Comparison of ENCODE assay signal across 25 cellular contexts in genomic region chr11:120305286-120305685, GRCh38. TPM values are rescaled to one million over a fixed set of nuclear protein-coding genes. Genes with fewer than 3 reads are reported as not detected.
DNase-seq lines count a peak whose midpoint lies in the region; ATAC-seq, FAIRE-seq and TF ChIP-seq lines count a peak whose summit lies in the region.
"Had no signal": no experiment of that assay in that cellular context is flagged by ENCODE, and none has a peak within 500 bp of the region (broad histone marks: within the 10 kb centered on the region; RNA-seq: fewer than 3 reads in every experiment).

No MANE protein-coding gene starts in this region.

- no peaks in the 10 kb centered on the region for H3K9me2 ChIP-seq in HCT116 (ENCODE audit: insufficient read depth)
- H3K9me2 ChIP-seq: SK-N-SH had no signal

- H3K4me3 ChIP-seq in HCT116 (replicated peaks in 1 of 2; ENCODE audit: low read depth in 1 of 2, low read length in 2 of 2) (no peak overlapping the region), GM12878 (no peak overlapping the region), esophagus squamous epithelium (no peak overlapping the region), stomach (no peak overlapping the region), testis (no peak overlapping the region)
- H3K4me3 ChIP-seq: GM23248, heart left ventricle, neural progenitor cell, right lobe of liver had no signal

- H3K9ac ChIP-seq in HCT116 (ENCODE audit: low read length): no peak overlapping the region
- H3K9ac ChIP-seq in GM12878 (ENCODE audit: control insufficient read depth, insufficient read depth, low read length): no peak overlapping the region
- H3K9ac ChIP-seq: neural progenitor cell, SK-N-SH had no signal

- H2AFZ ChIP-seq in HCT116 (ENCODE audit: low read depth, low read length, poor library complexity, severe bottlenecking): no peak overlapping the region
- H2AFZ ChIP-seq in GM12878 (ENCODE audit: control insufficient read depth, low read depth, low read length): peak overlapping the region; percentile 8; the same call in 1 of the 2 replicates
- H2AFZ ChIP-seq: GM23248, neural progenitor cell had no signal

- RAD21 ChIA-PET in HCT116 (lab: Charles Lee; ENCODE audit: low non-redundant PET in 1 of 2, low total read pairs in 2 of 2, uncharacterized antibody in 2 of 2, unreplicated experiment in 2 of 2): no interaction called here
- RAD21 ChIA-PET in GM12878 (lab: Charles Lee; ENCODE audit: unreplicated experiment): interaction anchor here (0.7 to 10.3 kb wide), 2 partner anchors 38 to 71 kb away, joined by 4 to 348 read pairs; partner anchors contain the start of gene POU2F3

- H3K4me1 ChIP-seq in HCT116 (ENCODE audit: control insufficient read depth in 1 of 2, insufficient read depth in 2 of 2, low read length in 2 of 2) (peaks cover 23 to 73% of the 10 kb centered on the region in 2 experiments), GM12878 (ENCODE audit: control insufficient read depth, insufficient read depth, low read length) (peaks cover 7% of the 10 kb centered on the region), esophagus squamous epithelium (peaks cover 21 to 81% (median 28%) of the 10 kb centered on the region in 3 donors), stomach (peaks cover 0 to 25% (median 19%) of the 10 kb centered on the region in 4 donors), testis (no peaks in the 10 kb centered on the region)

- no peaks in the 10 kb centered on the region for H3K27me3 ChIP-seq in HCT116 (ENCODE audit: insufficient read depth, low read length)
- H3K27me3 ChIP-seq in GM12878 (replicated peaks in 1 of 2; ENCODE audit: control insufficient read depth in 2 of 2, insufficient read depth in 2 of 2, low read length in 1 of 2): peaks cover 0 to 3% of the 10 kb centered on the region in 2 experiments; a peak in 1 of 4 replicates
- H3K27me3 ChIP-seq in esophagus squamous epithelium: peaks cover 0 to 5% (median 0%) of the 10 kb centered on the region in 4 donors
- H3K27me3 ChIP-seq in stomach: no peaks in the 10 kb centered on the region
- no peaks in the 10 kb centered on the region for H3K27me3 ChIP-seq in testis
- H3K27me3 ChIP-seq: neural progenitor cell, right lobe of liver had no signal

- H3K79me2 ChIP-seq in HCT116 (ENCODE audit: insufficient read depth, low read length) (no peaks in the 10 kb centered on the region), GM12878 (ENCODE audit: control insufficient read depth, insufficient read depth, low read length) (no peaks in the 10 kb centered on the region)

- no peak for FAIRE-seq in GM12878 (lab: Jason Lieb, UNC)

- TF ChIP-seq POLR2A in HCT116 (IDR thresholded peaks at IDR 0.05; ENCODE audit: borderline replicate concordance, extremely low read depth, insufficient read depth, insufficient read length): no peak
- TF ChIP-seq POLR2A in GM12878 (IDR thresholded peaks at IDR 0.05; ENCODE audit: low read depth, low read length): no peak
- no peak for TF ChIP-seq POLR2A in esophagus squamous epithelium (IDR thresholded peaks at IDR 0.05)
- TF ChIP-seq POLR2A in stomach (IDR thresholded peaks at IDR 0.05): no peak
- TF ChIP-seq POLR2A in testis (IDR thresholded peaks at IDR 0.05): no peak

- H3K27ac ChIP-seq in HCT116 (ENCODE audit: low read depth, low read length): no peak overlapping the region
- H3K27ac ChIP-seq in GM12878 (ENCODE audit: control insufficient read depth, insufficient read depth): no peak overlapping the region
- H3K27ac ChIP-seq in esophagus squamous epithelium: peak overlapping the region; percentile 44 to 86 (median 80)
- H3K27ac ChIP-seq in stomach: peak overlapping the region in 3 of 5 donors; percentile 59 to 69 (median 61)
- H3K27ac ChIP-seq in testis: no peak overlapping the region
- H3K27ac ChIP-seq: heart left ventricle, neural progenitor cell, right lobe of liver, VCaP had no signal

- TF ChIP-seq RAD21 in HCT116 (IDR thresholded peaks at IDR 0.05; ENCODE audit: low read depth): no peak
- no peak for TF ChIP-seq RAD21 in GM12878 (IDR thresholded peaks at IDR 0.05; ENCODE audit: insufficient read depth, low read depth, low read length)

- 43% methylated on average over 12 of the region's 12 CpGs for whole genome bisulfite sequencing in GM12878 (ENCODE audit: insufficient coverage, insufficient replicate concordance, low lambda C conversion rate, missing lambda C conversion rate)
- WGBS in esophagus squamous epithelium, 2 donors: 61 to 64% methylated on average over 7 to 12 of the region's 12 CpGs
- WGBS in stomach, 5 donors: 60 to 72% (median 68%) methylated on average over 12 of the region's 12 CpGs
- 85 to 89% methylated on average over 12 of the region's 12 CpGs for WGBS in testis, 2 donors

- TF ChIP-seq CTCF in HCT116 (IDR thresholded peaks at IDR 0.05 in 2 of 3, conservative IDR thresholded peaks at IDR 0.05 in 1 of 3; ENCODE audit: borderline replicate concordance in 1 of 3, insufficient read depth in 1 of 3, low read depth in 2 of 3, low read length in 2 of 3) (no peak), GM12878 (IDR thresholded peaks at IDR 0.05 in 2 of 3, conservative IDR thresholded peaks at IDR 0.05 in 1 of 3; ENCODE audit: control insufficient read depth in 2 of 3, extremely low read depth in 1 of 3, insufficient read depth in 1 of 3, low read depth in 3 of 3, low read length in 3 of 3) (no peak), esophagus squamous epithelium (IDR thresholded peaks at IDR 0.05) (no peak), stomach (IDR thresholded peaks at IDR 0.05) (no peak), testis (IDR thresholded peaks at IDR 0.05) (no peak)

- TF ChIP-seq EP300 in GM12878 (IDR thresholded peaks at IDR 0.05; ENCODE audit: borderline replicate concordance in 1 of 2, control insufficient read depth in 1 of 2, low read depth in 2 of 2, low read length in 2 of 2) (no peak), stomach (IDR thresholded peaks at IDR 0.05) (no peak)

- DNase-seq in HCT116 (ENCODE audit: low read depth, low spot score) (no peak), GM12878 (ENCODE audit: low read depth, low spot score) (no peak), esophagus squamous epithelium (lab: John Stamatoyannopoulos, UW) (no peak), stomach (peak; percentile 52), AML-193 (lab: John Stamatoyannopoulos, UW) (no peak), NCI-H2029 (lab: John Stamatoyannopoulos, UW) (no peak), testis (no peak)
- DNase-seq: activated CD4-positive, alpha-beta T cell treated with anti-CD3 and anti-CD28 coated beads for 48 hours; activated naive CD8-positive, alpha-beta T cell treated with anti-CD3 and anti-CD28 coated beads, Interleukin-2, amount 50 U/mL, for 24 hours; activated T-cell treated with anti-CD3 and anti-CD28 coated beads, Interleukin-2, amount 50 U/mL, for 24 hours; C1 segment of cervical spinal cord; DMS79 treated with DMSO at 0.1 percent for 48 hours; heart left ventricle; NCI-H2081; NCI-H69; right lobe of liver; SK-N-SH; stimulated activated CD4-positive, alpha-beta T cell treated with anti-CD3 and anti-CD28 coated beads, Interleukin-12 subunit alpha, Interleukin-12 subunit beta, amount 100 ng/mL, for 4 hours; stimulated activated CD4-positive, alpha-beta T cell treated with anti-CD3 and anti-CD28 coated beads, Interleukin-4, amount 100 ng/mL, for 1 hour; T-helper 2 cell had no signal

- no peaks in the 10 kb centered on the region for H3K36me3 ChIP-seq in HCT116 (ENCODE audit: control insufficient read depth in 1 of 2, insufficient read depth in 2 of 2, low read length in 2 of 2)
- no peaks in the 10 kb centered on the region for H3K36me3 ChIP-seq in GM12878 (ENCODE audit: control insufficient read depth in 2 of 2, insufficient read depth in 2 of 2, low read length in 1 of 2)
- no peaks in the 10 kb centered on the region for H3K36me3 ChIP-seq in esophagus squamous epithelium
- no peaks in the 10 kb centered on the region for H3K36me3 ChIP-seq in stomach
- H3K36me3 ChIP-seq in testis (ENCODE audit: low read depth, missing control alignments): no peaks in the 10 kb centered on the region
- H3K36me3 ChIP-seq: heart left ventricle, neural progenitor cell, right lobe of liver had no signal

- BruUV-seq in HCT116 (replicated peaks; lab: Mats Ljungman, UMichigan): no TSS peak
- no TSS peak for BruUV-seq in GM12878 (replicated peaks; lab: Mats Ljungman, UMichigan)

- SMC1A ChIA-PET in GM12878 (lab: Charles Lee; ENCODE audit: uncharacterized antibody, unreplicated experiment): interaction anchor here (0.6 to 13.1 kb wide), 3 partner anchors 8 to 71 kb away, joined by 5 to 372 read pairs (median 15); partner anchors contain the start of genes POU2F3 and TLCD5

- ATAC-seq in HCT116 (no peak), GM12878 (no peak), HG03442 (IDR thresholded peaks at IDR 0.05; ENCODE audit: unreplicated experiment) (no peak)
- ATAC-seq: activated naive CD8-positive, alpha-beta T cell treated with anti-CD3 and anti-CD28 coated beads, Interleukin-2, amount 50 U/mL, for 24 hours; heart left ventricle had no signal

- in situ Hi-C loops in GM12878 (cut with MboI): no loop called here

- H4K20me1 ChIP-seq in HCT116 (ENCODE audit: insufficient read depth) (no peaks in the 10 kb centered on the region), GM12878 (ENCODE audit: control insufficient read depth, insufficient read depth) (no peaks in the 10 kb centered on the region)

- intact Hi-C loops in HCT116 (cut with micrococcal nuclease) (no loop called here), GM12878 (cut with micrococcal nuclease; ENCODE audit: unreplicated experiment) (no loop called here), esophagus squamous epithelium (cut with DNase I) (no loop called here), stomach (cut with DNase I; ENCODE audit: low total_unique reads) (no loop called here), testis (cut with DNase I; ENCODE audit: low total_unique reads) (no loop called here)

- CTCF ChIA-PET in HCT116 (lab: Charles Lee): interaction anchor here (1.1 to 11.3 kb wide), 3 partner anchors 13 to 136 kb away, joined by 3 to 240 read pairs (median 4); partner anchors contain the start of gene POU2F3
- CTCF ChIA-PET in GM12878 (lab: Yijun Ruan, JAX): interaction anchor here (1.0 to 19.8 kb wide), 3 partner anchors 30 to 74 kb away, joined by 3 to 783 read pairs (median 296); partner anchors contain the start of gene POU2F3

- H3K4me2 ChIP-seq in HCT116 (ENCODE audit: low read length) (peak overlapping the region; percentile 72), GM12878 (ENCODE audit: control insufficient read depth, insufficient read depth) (no peak overlapping the region)
- H3K4me2 ChIP-seq: neural progenitor cell, SK-N-SH had no signal

- no peaks in the 10 kb centered on the region for H3K9me3 ChIP-seq in HCT116 (ENCODE audit: control insufficient read depth in 1 of 2, insufficient read depth in 1 of 2, low read depth in 1 of 2, low read length in 2 of 2)
- H3K9me3 ChIP-seq in GM12878 (replicated peaks; ENCODE audit: control insufficient read depth, insufficient read depth, low read length): no peaks in the 10 kb centered on the region
- H3K9me3 ChIP-seq in esophagus squamous epithelium: no peaks in the 10 kb centered on the region
- H3K9me3 ChIP-seq in stomach: no peaks in the 10 kb centered on the region
- H3K9me3 ChIP-seq in testis: no peaks in the 10 kb centered on the region
- H3K9me3 ChIP-seq: heart left ventricle, right lobe of liver, SK-N-SH had no signal

- POLR2A ChIA-PET in HCT116 (lab: Charles Lee) (interaction anchor here (2.3 kb wide), 1 partner anchor 69 kb away, joined by 10 read pairs; no protein-coding TSS in a partner anchor), GM12878 (lab: Charles Lee) (no interaction called here)

RNA-seq across cellular contexts. Expression of gene TLCD5, which starts 19.8 kb away (rescaled TPM):
- 9.1 TPM for total RNA-seq in HCT116 (2021; ENCODE audit: unreplicated experiment)
- polyA plus RNA-seq in HCT116 (2012): 4.9 and 7.1 TPM in 2 replicates
- 49.4 and 51.2 TPM in 2 replicates for total RNA-seq in GM12878 (2013; cell fraction: nucleolus; rRNA removed)
- 2.6 and 3.7 TPM in 2 replicates for total RNA-seq in GM12878 (2014; rRNA removed)
- 3.0 and 3.1 TPM in 2 replicates for total RNA-seq in GM12878 (2014; rRNA removed; fragmentation: Illumina TruSeq; extraction: Trizol)
- 3.1 and 3.5 TPM in 2 replicates for total RNA-seq in GM12878 (2021)
- 1.00 TPM for polyA plus RNA-seq in GM12878 (2011; ENCODE audit: low read depth)
- 13.3 and 15.7 TPM in 2 replicates for polyA plus RNA-seq in GM12878 (2011; rRNA removed)
- 10.3 and 11.1 TPM in 2 replicates for polyA plus RNA-seq in GM12878 (2011; cell fraction: cytosol; rRNA removed)
- polyA plus RNA-seq in GM12878 (2011; cell fraction: nucleus; rRNA removed): 17.1 and 18.5 TPM in 2 replicates
- polyA plus RNA-seq in GM12878 (2012): 0.79 and 1.0 TPM in 2 replicates
- polyA plus RNA-seq in GM12878 (2014; fragmentation: Illumina TruSeq; extraction: Trizol): 3.2 and 4.7 TPM in 2 replicates
- polyA plus RNA-seq in GM12878 (2014; fragmentation: Nextera tagmentation; extraction: Ambion mirVana): 1 to 10 TPM; 2.4 to 3.1 TPM
- polyA plus RNA-seq in GM12878 (2014; rRNA removed): 4.6 and 5.6 TPM in 2 replicates
- 1 to 10 TPM; 2.8 to 4.4 TPM for polyA plus RNA-seq in GM12878 (2016; fragmentation: Nextera tagmentation; extraction: Ambion mirVana)
- 10.8 and 12.8 TPM in 2 replicates for polyA minus RNA-seq in GM12878 (2011; rRNA and poly(A)+ RNA removed)
- polyA minus RNA-seq in GM12878 (2011; cell fraction: cytosol; rRNA and poly(A)+ RNA removed): 2.4 and 3.4 TPM in 2 replicates
- 4.1 and 7.5 TPM in 2 replicates for polyA minus RNA-seq in GM12878 (2011; cell fraction: nucleus; rRNA and poly(A)+ RNA removed)
- 1 to 10 TPM in 1 of 4 donors, under 1 TPM in 3; 0.23 to 3.2 (median 0.43) TPM for total RNA-seq in esophagus squamous epithelium
- total RNA-seq in stomach: 10 to 100 TPM in 1 of 5 donors, 1 to 10 TPM in 2, under 1 TPM in 1, not detected in 1; 0.58 to 81.2 (median 6.3) TPM
- 1 to 10 TPM in 1 of 3 donors, under 1 TPM in 2; 0.76 to 1.8 (median 0.93) TPM for polyA plus RNA-seq in stomach
- total RNA-seq in testis: 10 to 100 TPM; 12.6 to 14.0 TPM
- 7.9 TPM for polyA plus RNA-seq in testis (ENCODE audit: insufficient read depth, low read depth, low replicate concordance)
- polyA plus RNA-seq: IgD-negative memory B cell had no signal

RNA-seq across cellular contexts. Expression of gene ARHGEF12, which starts 30.9 kb away (rescaled TPM):
- total RNA-seq in HCT116 (2021; ENCODE audit: unreplicated experiment) (81.4 TPM), GM12878 (2014; rRNA removed) (24.0 and 28.5 TPM in 2 replicates), GM12878 (2014; rRNA removed; fragmentation: Illumina TruSeq; extraction: Trizol) (39.4 and 39.5 TPM in 2 replicates), GM12878 (2021) (36.5 and 40.8 TPM in 2 replicates), esophagus squamous epithelium (100 to 1,000 TPM in 1 of 4 donors, 10 to 100 TPM in 3; 57.4 to 106 (median 70.7) TPM), stomach (100 to 1,000 TPM in 2 of 5 donors, 10 to 100 TPM in 3; 30.4 to 186 (median 97.7) TPM), testis (10 to 100 TPM; 72.7 to 74.1 TPM)
- polyA plus RNA-seq in HCT116 (2012): 27.4 and 29.4 TPM in 2 replicates
- 183 and 194 TPM in 2 replicates for total RNA-seq in GM12878 (2013; cell fraction: nucleolus; rRNA removed)
- polyA plus RNA-seq in GM12878 (2011; ENCODE audit: low read depth): 10.0 TPM
- polyA plus RNA-seq in GM12878 (2011; rRNA removed) (23.9 and 28.4 TPM in 2 replicates), GM12878 (2014; fragmentation: Illumina TruSeq; extraction: Trizol) (30.3 and 35.0 TPM in 2 replicates), GM12878 (2014; fragmentation: Nextera tagmentation; extraction: Ambion mirVana) (1 to 10 TPM; 2.7 to 3.6 TPM), GM12878 (2014; rRNA removed) (15.8 and 17.9 TPM in 2 replicates), GM12878 (2016; fragmentation: Nextera tagmentation; extraction: Ambion mirVana) (10 to 100 TPM; 14.8 to 14.9 TPM), stomach (10 to 100 TPM; 11.5 to 23.5 (median 21.2) TPM), testis (ENCODE audit: insufficient read depth, low read depth, low replicate concordance) (26.6 TPM)
- polyA plus RNA-seq in GM12878 (2011; cell fraction: cytosol; rRNA removed): 13.8 and 16.1 TPM in 2 replicates
- 20.5 and 29.4 TPM in 2 replicates for polyA plus RNA-seq in GM12878 (2011; cell fraction: nucleus; rRNA removed)
- 10.0 and 11.7 TPM in 2 replicates for polyA plus RNA-seq in GM12878 (2012)
- 74.0 and 93.3 TPM in 2 replicates for polyA minus RNA-seq in GM12878 (2011; rRNA and poly(A)+ RNA removed)
- 28.7 and 33.9 TPM in 2 replicates for polyA minus RNA-seq in GM12878 (2011; cell fraction: cytosol; rRNA and poly(A)+ RNA removed)
- polyA minus RNA-seq in GM12878 (2011; cell fraction: nucleus; rRNA and poly(A)+ RNA removed): 42.0 and 81.6 TPM in 2 replicates

Comparison
In these comparisons a context has a peak if more than half of its experiments do, and no peak if none do; other contexts are left out.
1. H3K27ac ChIP-seq: peak in esophagus squamous epithelium (4 of 4) and stomach (3 of 5); none in HCT116 (single experiment), GM12878 (single experiment) and testis (0 of 2).